Comparison of ENCODE assay signal across 31 cellular contexts in genomic region chr6:57135885-57136284, GRCh38. TPM values are rescaled to one million over a fixed set of nuclear protein-coding genes. Genes with fewer than 3 reads are reported as not detected.
A peak's percentile ranks its signal among the peaks of the same experiment; 100 is the strongest.
DNase-seq lines count a peak whose midpoint lies in the region; ATAC-seq and TF ChIP-seq lines count a peak whose summit lies in the region.
"Had no signal": no experiment of that assay in that cellular context is flagged by ENCODE, and none has a peak within 500 bp of the region (broad histone marks: within the 10 kb centered on the region; RNA-seq: fewer than 3 reads in every experiment).

No MANE protein-coding gene starts in this region.

- peaks cover 28 to 31% of the 10 kb centered on the region in 2 experiments for H3K36me3 ChIP-seq in SK-N-SH (replicated peaks in 1 of 2; ENCODE audit: control insufficient read depth in 1 of 2, insufficient read depth in 2 of 2, low read length in 1 of 2)
- H3K36me3 ChIP-seq: neural progenitor cell had no signal

- H3K9me2 ChIP-seq in SK-N-SH: no peaks in the 10 kb centered on the region

- peaks cover 11% of the 10 kb centered on the region for H3K4me1 Mint-ChIP-seq in stimulated activated effector memory CD8-positive, alpha-beta T cell treated with anti-CD3 and anti-CD28 coated beads, Interleukin-12 subunit alpha, Interleukin-12 subunit beta, amount 100 ng/mL, for 72 hours
- H3K4me1 Mint-ChIP-seq: H9, neural progenitor cell had no signal

- H3K27ac ChIP-seq in SK-N-SH (ENCODE audit: low read depth in 2 of 2, low read length in 1 of 2): peak overlapping the region in 1 of 2 experiments; percentile 16; a peak in 1 of 4 replicates
- H3K27ac ChIP-seq: cardiac muscle cell, coronary artery, esophagus squamous epithelium, heart right ventricle, KMS-11, lower lobe of right lung, neural progenitor cell, SK-N-MC, spleen had no signal

- no peak for TF ChIP-seq RAD21 in SK-N-SH (IDR thresholded peaks at IDR 0.05; ENCODE audit: low read length)

- CTCF ChIA-PET in SK-N-SH (lab: Yijun Ruan, JAX): no interaction called here

- H4K20me1 ChIP-seq in SK-N-SH (ENCODE audit: insufficient read depth): no peaks in the 10 kb centered on the region

- no peak overlapping the region for H3K27ac Mint-ChIP-seq in stimulated activated effector memory CD8-positive, alpha-beta T cell treated with anti-CD3 and anti-CD28 coated beads, Interleukin-12 subunit alpha, Interleukin-12 subunit beta, amount 100 ng/mL, for 72 hours
- H3K27ac Mint-ChIP-seq: activated CD4-positive, alpha-beta memory T cell treated with anti-CD3 and anti-CD28 coated beads, Interleukin-2, amount 10 ng/mL, durations not matched to agents 7 days and 5 days; H9; neural progenitor cell; type B pancreatic cell had no signal

- no peak overlapping the region for H3K4me2 ChIP-seq in SK-N-SH
- H3K4me2 ChIP-seq: KMS-11, neural progenitor cell had no signal

- no peaks in the 10 kb centered on the region for H3K9me3 ChIP-seq in SK-N-SH
- H3K9me3 ChIP-seq: esophagus squamous epithelium, heart right ventricle, lower lobe of right lung, spleen had no signal

- TF ChIP-seq CTCF in SK-N-SH (IDR thresholded peaks at IDR 0.05) (no peak), fibroblast of the aortic adventitia (IDR thresholded peaks at IDR 0.05; ENCODE audit: insufficient read depth, low read length) (no peak)

- H3K4me1 ChIP-seq in SK-N-SH (ENCODE audit: control insufficient read depth in 1 of 2, insufficient read depth in 2 of 2, low read depth in 1 of 2, low read length in 1 of 2): peaks cover 0 to 2% of the 10 kb centered on the region in 2 experiments; a peak in 1 of 4 replicates
- H3K4me1 ChIP-seq: lower lobe of right lung, neural progenitor cell, spleen had no signal

- no peak overlapping the region for H3K4me3 Mint-ChIP-seq in stimulated activated effector memory CD8-positive, alpha-beta T cell treated with anti-CD3 and anti-CD28 coated beads, Interleukin-12 subunit alpha, Interleukin-12 subunit beta, amount 100 ng/mL, for 72 hours
- H3K4me3 Mint-ChIP-seq: activated CD4-positive, alpha-beta memory T cell treated with anti-CD3 and anti-CD28 coated beads, Interleukin-2, amount 10 ng/mL, durations not matched to agents 7 days and 5 days; CD4-positive, alpha-beta memory T cell; H9; neural progenitor cell; type B pancreatic cell had no signal

- no peaks in the 10 kb centered on the region for H3K27me3 ChIP-seq in SK-N-SH (ENCODE audit: insufficient read depth)
- H3K27me3 ChIP-seq: cardiac muscle cell, esophagus squamous epithelium, heart right ventricle, neural progenitor cell, spleen had no signal

- 72% methylated on average over 1 of the region's 1 CpG for WGBS in SK-N-SH (ENCODE audit: low lambda C conversion rate)

- H3F3A ChIP-seq in SK-N-SH (replicated peaks; ENCODE audit: insufficient read depth): no peaks in the 10 kb centered on the region

- H3K36me3 Mint-ChIP-seq in stimulated activated effector memory CD8-positive, alpha-beta T cell treated with anti-CD3 and anti-CD28 coated beads, Interleukin-12 subunit alpha, Interleukin-12 subunit beta, amount 100 ng/mL, for 72 hours: peaks cover 68% of the 10 kb centered on the region

- TF ChIP-seq EP300 in SK-N-SH (IDR thresholded peaks at IDR 0.05; ENCODE audit: borderline replicate concordance in 1 of 2, low read depth in 1 of 2, low read length in 1 of 2): no peak

- H3K79me2 ChIP-seq in SK-N-SH (ENCODE audit: insufficient read depth): no peaks in the 10 kb centered on the region; the same call in 1 of the 2 replicates

- H2AFZ ChIP-seq in SK-N-SH (ENCODE audit: low read depth): no peak overlapping the region
- H2AFZ ChIP-seq: neural progenitor cell had no signal

- H3K9ac ChIP-seq in SK-N-SH: no peak overlapping the region
- H3K9ac ChIP-seq: KMS-11, neural progenitor cell had no signal

- no peak for ATAC-seq in stimulated activated effector memory CD8-positive, alpha-beta T cell treated with anti-CD3 and anti-CD28 coated beads, Interleukin-12 subunit alpha, Interleukin-12 subunit beta, amount 100 ng/mL, for 72 hours
- ATAC-seq: heart right ventricle, lower lobe of right lung, right cardiac atrium had no signal

- DNase-seq in EL (peak; percentile 2), SK-N-SH (no peak), fibroblast of the aortic adventitia (ENCODE audit: low read depth) (peak; percentile 19), superior temporal gyrus (ENCODE audit: extremely low spot score) (peak; percentile 23)
- no peak for DNase-seq in stimulated activated effector memory CD8-positive, alpha-beta T cell treated with anti-CD3 and anti-CD28 coated beads, Interleukin-12 subunit alpha, Interleukin-12 subunit beta, amount 100 ng/mL, for 72 hours (ENCODE audit: low spot score in 2 of 2)
- DNase-seq in effector CD8-positive, alpha-beta T cell (lab: John Stamatoyannopoulos, UW): no peak
- DNase-seq in stimulated activated CD8-positive, alpha-beta memory T cell treated with anti-CD3 and anti-CD28 coated beads, Interleukin-4, amount 100 ng/mL, for 48 hours: no peak
- DNase-seq: activated CD4-positive, alpha-beta memory T cell treated with anti-CD3 and anti-CD28 coated beads, Interleukin-2, amount 10 ng/mL, durations not matched to agents 7 days and 5 days; activated CD4-positive, CD25-positive, alpha-beta regulatory T cell treated with anti-CD3 and anti-CD28 coated beads, Interleukin-2, amount 50 U/mL, for 72 hours; activated CD8-positive, alpha-beta memory T cell treated with anti-CD3 and anti-CD28 coated beads, Interleukin-2, amount 50 U/mL, for 48 hours; activated naive CD4-positive, alpha-beta T cell treated with anti-CD3 and anti-CD28 coated beads, Interleukin-2, amount 50 U/mL, for 16 hours; CD4-positive, alpha-beta memory T cell; esophagus squamous epithelium; H9; heart right ventricle; kidney glomerular epithelial cell; lower lobe of right lung; NCI-H1436; NCI-H2081 treated with DMSO at 0.1 percent for 48 hours; NCI-H446; NCI-H774; posterior cingulate gyrus; right cardiac atrium; spleen; T-helper 2 cell had no signal

- H3K9me3 Mint-ChIP-seq in stimulated activated effector memory CD8-positive, alpha-beta T cell treated with anti-CD3 and anti-CD28 coated beads, Interleukin-12 subunit alpha, Interleukin-12 subunit beta, amount 100 ng/mL, for 72 hours: no peaks in the 10 kb centered on the region
- H3K9me3 Mint-ChIP-seq: activated CD4-positive, alpha-beta memory T cell treated with anti-CD3 and anti-CD28 coated beads, Interleukin-2, amount 10 ng/mL, durations not matched to agents 7 days and 5 days; CD4-positive, alpha-beta memory T cell; H9; neural progenitor cell; type B pancreatic cell had no signal

- POLR2A ChIA-PET in SK-N-SH (lab: Yijun Ruan, JAX): no interaction called here

- no peak overlapping the region for H3K4me3 ChIP-seq in SK-N-SH (ENCODE audit: low read depth in 2 of 2, low read length in 1 of 2)
- H3K4me3 ChIP-seq in fibroblast of the aortic adventitia (ENCODE audit: low read depth, low read length): no peak overlapping the region
- H3K4me3 ChIP-seq: cardiac muscle cell, coronary artery, esophagus squamous epithelium, heart right ventricle, lower lobe of right lung, neural progenitor cell, SK-N-MC, spleen had no signal

TF ChIP-seq in SK-N-SH, 30 proteins besides CTCF, POLR2A, EP300 and RAD21:
- TF ChIP-seq SMC3 (IDR thresholded peaks at IDR 0.05; ENCODE audit: low read depth, low read length) (no peak), TCF12 (IDR thresholded peaks at IDR 0.05) (peak; percentile 25; the same call in 1 of the 2 replicates)

RNA-seq across cellular contexts. Expression of gene BAG2, which starts 36.2 kb away (rescaled TPM):
- 5.3 and 7.7 TPM in 2 replicates for polyA plus RNA-seq in SK-N-SH (2012; rRNA removed)
- 9.7 and 11.3 TPM in 2 replicates for polyA plus RNA-seq in SK-N-SH (2012; cell fraction: cytosol; rRNA removed)
- 2.6 and 4.6 TPM in 2 replicates for polyA plus RNA-seq in SK-N-SH (2012; cell fraction: nucleus; rRNA removed)
- 8.2 and 24.1 TPM in 2 replicates for total RNA-seq in fibroblast of the aortic adventitia (ENCODE audit: low replicate concordance)

RNA-seq across cellular contexts. Expression of gene ZNF451, which starts 45.9 kb away (rescaled TPM):
- 8.5 and 11.1 TPM in 2 replicates for polyA plus RNA-seq in SK-N-SH (2012; rRNA removed)
- 9.4 and 9.8 TPM in 2 replicates for polyA plus RNA-seq in SK-N-SH (2012; cell fraction: cytosol; rRNA removed)
- 17.4 and 24.1 TPM in 2 replicates for polyA plus RNA-seq in SK-N-SH (2012; cell fraction: nucleus; rRNA removed)
- 70.4 and 77.5 TPM in 2 replicates for total RNA-seq in fibroblast of the aortic adventitia (ENCODE audit: low replicate concordance)

Comparison
In these comparisons a context has a peak if more than half of its experiments do, and no peak if none do; other contexts are left out.
1. DNase-seq: peak in EL (single experiment), fibroblast of the aortic adventitia (single experiment) and superior temporal gyrus (single experiment); none in SK-N-SH (single experiment), stimulated activated effector memory CD8-positive, alpha-beta T cell treated with anti-CD3 and anti-CD28 coated beads, Interleukin-12 subunit alpha, Interleukin-12 subunit beta, amount 100 ng/mL, for 72 hours (0 of 2), effector CD8-positive, alpha-beta T cell (single experiment) and stimulated activated CD8-positive, alpha-beta memory T cell treated with anti-CD3 and anti-CD28 coated beads, Interleukin-4, amount 100 ng/mL, for 48 hours (single experiment).